In the genomic region with DNA sequence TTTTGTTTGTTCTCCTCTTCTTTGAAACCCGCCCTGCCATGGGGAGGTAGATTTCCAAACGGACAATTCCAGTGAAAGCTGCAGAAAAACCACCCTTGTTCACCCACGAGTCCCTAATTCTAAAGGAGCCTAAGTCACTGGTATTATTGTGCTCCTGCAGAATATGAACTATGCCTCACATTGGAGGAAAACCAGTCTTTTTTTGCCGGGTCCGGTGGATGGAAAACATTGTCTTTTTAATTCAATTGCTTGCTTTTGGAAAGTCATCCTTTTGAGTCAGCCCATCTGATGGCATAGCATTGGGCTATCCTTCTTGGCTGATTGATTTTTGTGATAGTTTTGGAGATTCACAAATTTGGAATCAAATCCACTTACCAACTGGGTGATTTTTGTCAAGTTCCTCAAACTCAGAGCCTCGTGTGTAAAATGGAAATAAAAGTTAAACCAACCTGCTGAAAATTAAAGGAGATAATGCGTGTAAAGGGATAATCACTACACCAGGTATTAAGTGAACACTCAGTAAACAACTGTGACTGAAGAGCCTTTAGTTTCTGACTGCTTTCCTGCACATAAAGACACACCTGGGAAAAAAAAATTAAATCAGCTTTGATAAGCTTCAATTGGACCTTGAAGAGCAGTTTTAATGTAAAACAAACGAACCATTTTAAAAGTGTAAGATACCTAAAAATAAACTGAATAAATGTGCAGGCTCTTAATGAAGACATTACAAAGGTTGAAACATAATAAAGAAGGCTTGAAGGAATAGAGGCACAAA, we compare ENCODE assay signal across 8 cellular contexts. TPM values are rescaled to one million over a fixed set of nuclear protein-coding genes. Genes with fewer than 3 reads are reported as not detected.
A peak's percentile ranks its signal among the peaks of the same experiment; 100 is the strongest.
DNase-seq lines count a peak whose midpoint lies in the region; ATAC-seq and TF ChIP-seq lines count a peak whose summit lies in the region.

No MANE protein-coding gene starts in this region.

- BruUV-seq in PC-3 (replicated peaks; lab: Mats Ljungman, UMichigan) = TSS peak; percentile 94

- no peak overlapping the region for H3K27ac Mint-ChIP-seq in activated naive CD4-positive, alpha-beta T cell treated with anti-CD3 and anti-CD28 coated beads, Interleukin-2, amount 50 U/mL, for 72 hours

- DNase-seq in H7 = no peak
- DNase-seq in PC-3 = no peak
- no peak for DNase-seq in fibroblast of lung (ENCODE audit: low read depth in 2 of 2)
- no peak for DNase-seq in activated naive CD4-positive, alpha-beta T cell treated with anti-CD3 and anti-CD28 coated beads, Interleukin-2, amount 50 U/mL, for 72 hours (ENCODE audit: low spot score in 2 of 2)
- DNase-seq in GM13976 (ENCODE audit: low spot score) = no peak
- DNase-seq in hippocampal formation (lab: John Stamatoyannopoulos, UW) = no peak

- POLR2A ChIA-PET in PC-3 (lab: Charles Lee; ENCODE audit: unreplicated experiment) = no interaction called here

- H3K27ac ChIP-seq in PC-3 (ENCODE audit: low read length) = peak overlapping the region; percentile 25; the same call in 1 of the 2 replicates
- no peak overlapping the region for H3K27ac ChIP-seq in fibroblast of lung (ENCODE audit: insufficient read depth, low read length)

- in situ Hi-C loops in GM13976 (cut with MboI; ENCODE audit: low sequenced_read_pairs, unreplicated experiment) = no loop called here

- H3K9me3 ChIP-seq in PC-3 (ENCODE audit: low read length) (no peaks in the 10 kb centered on the region), fibroblast of lung (ENCODE audit: control insufficient read depth, insufficient read depth, low read depth, low read length) (no peaks in the 10 kb centered on the region), skeletal muscle satellite cell (replicated peaks; ENCODE audit: low read length) (no peaks in the 10 kb centered on the region)

- intact Hi-C loops in PC-3 (cut with micrococcal nuclease) = no loop called here

- H3K9me2 ChIP-seq in PC-3 (replicated peaks; ENCODE audit: low read length) = no peaks in the 10 kb centered on the region

- peak overlapping the region; percentile 66 for H2AFZ ChIP-seq in PC-3 (ENCODE audit: low read length)
- H2AFZ ChIP-seq in fibroblast of lung (ENCODE audit: low read length) = no peak overlapping the region

- peaks cover 39% of the 10 kb centered on the region for H3K4me1 ChIP-seq in PC-3 (ENCODE audit: insufficient read depth, low read length)
- H3K4me1 ChIP-seq in fibroblast of lung (ENCODE audit: control insufficient read depth, extremely low read depth, insufficient read depth, low read length) = no peaks in the 10 kb centered on the region
- peaks cover 11% of the 10 kb centered on the region for H3K4me1 ChIP-seq in skeletal muscle satellite cell (ENCODE audit: control insufficient read depth, insufficient read depth, low read length)

- H3K79me2 ChIP-seq in PC-3 (ENCODE audit: low read length) = peaks cover 26% of the 10 kb centered on the region
- H3K79me2 ChIP-seq in fibroblast of lung (ENCODE audit: control insufficient read depth, insufficient read depth, low read length) = no peaks in the 10 kb centered on the region

- TF ChIP-seq CTCF in PC-3 (conservative IDR thresholded peaks at IDR 0.05; ENCODE audit: low read depth, low read length) (no peak), fibroblast of lung (conservative IDR thresholded peaks at IDR 0.05 in 1 of 2, IDR thresholded peaks at IDR 0.05 in 1 of 2; ENCODE audit: low read depth in 1 of 2, low read length in 2 of 2) (no peak), GM13976 (IDR thresholded peaks at IDR 0.05; ENCODE audit: borderline replicate concordance, control extremely low read depth, extremely low read depth, insufficient read depth, missing control alignments) (no peak)

- no peaks in the 10 kb centered on the region for H3K27me3 ChIP-seq in H7 (ENCODE audit: control insufficient read depth, insufficient read depth, low read length)
- no peaks in the 10 kb centered on the region for H3K27me3 ChIP-seq in PC-3 (ENCODE audit: low read length)
- peaks cover 11% of the 10 kb centered on the region for H3K27me3 ChIP-seq in fibroblast of lung (ENCODE audit: control insufficient read depth, insufficient read depth, low read length)
- no peaks in the 10 kb centered on the region for H3K27me3 ChIP-seq in skeletal muscle satellite cell (ENCODE audit: control insufficient read depth, insufficient read depth, low read length)

- H3K36me3 Mint-ChIP-seq in activated naive CD4-positive, alpha-beta T cell treated with anti-CD3 and anti-CD28 coated beads, Interleukin-2, amount 50 U/mL, for 72 hours = peaks cover 5 to 7% of the 10 kb centered on the region in 2 donors

- H3F3A ChIP-seq in PC-3 (ENCODE audit: low read length, unreplicated experiment) = peaks cover 4% of the 10 kb centered on the region

- H3K9me3 Mint-ChIP-seq in activated naive CD4-positive, alpha-beta T cell treated with anti-CD3 and anti-CD28 coated beads, Interleukin-2, amount 50 U/mL, for 72 hours = no peaks in the 10 kb centered on the region

- H3K4me2 ChIP-seq in PC-3 (ENCODE audit: low read length) (peak overlapping the region; percentile 70), fibroblast of lung (ENCODE audit: extremely low read depth, insufficient read depth, low read length) (peak overlapping the region; percentile 82), skeletal muscle satellite cell (ENCODE audit: low read length) (peak overlapping the region; percentile 94)

- peak overlapping the region; percentile 86 for H3K4me3 ChIP-seq in H7 (ENCODE audit: insufficient read depth, low read depth, low read length)
- peak overlapping the region; percentile 75 for H3K4me3 ChIP-seq in PC-3 (ENCODE audit: low read length)
- H3K4me3 ChIP-seq in fibroblast of lung (replicated peaks in 1 of 4; ENCODE audit: control extremely low read depth in 1 of 4, insufficient read depth in 1 of 4, low read depth in 3 of 4, low read length in 4 of 4) = peak overlapping the region; percentile 39 to 62 (median 56)
- peak overlapping the region; percentile 85 for H3K4me3 ChIP-seq in skeletal muscle satellite cell (ENCODE audit: low read length)

- CTCF ChIA-PET in PC-3 (lab: Charles Lee) = interaction anchor here (1.1 kb wide), 1 partner anchor 32 kb away, joined by 16 read pairs; no protein-coding TSS in a partner anchor

- ATAC-seq in PC-3 = no peak
- ATAC-seq in HG03432 (IDR thresholded peaks at IDR 0.05; ENCODE audit: unreplicated experiment) = no peak
- no peak for ATAC-seq in activated naive CD4-positive, alpha-beta T cell treated with anti-CD3 and anti-CD28 coated beads, Interleukin-2, amount 50 U/mL, for 72 hours

- H3K9ac ChIP-seq in PC-3 (ENCODE audit: low read length) = peak overlapping the region; percentile 56
- no peak overlapping the region for H3K9ac ChIP-seq in fibroblast of lung (ENCODE audit: insufficient read depth, low read length)
- H3K9ac ChIP-seq in skeletal muscle satellite cell (ENCODE audit: low read depth, low read length) = no peak overlapping the region

- H4K20me1 ChIP-seq in PC-3 (ENCODE audit: low read length) (no peaks in the 10 kb centered on the region), fibroblast of lung (ENCODE audit: control insufficient read depth, extremely low read depth, insufficient read depth, low read length) (no peaks in the 10 kb centered on the region)

- H3K36me3 ChIP-seq in H7 (replicated peaks; ENCODE audit: control insufficient read depth, insufficient read depth, low read length) (no peaks in the 10 kb centered on the region; the same call in 1 of the 2 replicates), PC-3 (ENCODE audit: low read depth, low read length) (no peaks in the 10 kb centered on the region), fibroblast of lung (ENCODE audit: control insufficient read depth, insufficient read depth, low read length) (no peaks in the 10 kb centered on the region), skeletal muscle satellite cell (ENCODE audit: insufficient read depth, low read length) (peaks cover 3% of the 10 kb centered on the region)

RNA-seq across cellular contexts. Expression of a gene that starts 0.8 kb away (rescaled TPM):
- total RNA-seq in H7 (2014; rRNA removed; shearing (Covaris generic)) = 17.8 and 20.9 TPM in 2 replicates
- 7.7 and 9.3 TPM in 2 replicates for total RNA-seq in PC-3 (2014; rRNA removed)
- total RNA-seq in fibroblast of lung = 0.26 TPM in 1 of 2 replicates, not detected in the other
- 0.68 and 0.73 TPM in 2 replicates for polyA plus RNA-seq in fibroblast of lung
- 0.63 and 1.2 TPM in 2 replicates for polyA plus RNA-seq in fibroblast of lung (2012)
- 0.33 and 4.7 TPM in 2 replicates for polyA minus RNA-seq in fibroblast of lung (ENCODE audit: low replicate concordance)
- total RNA-seq in skeletal muscle satellite cell (2012; rRNA removed) = 0.44 TPM in 1 of 2 replicates, not detected in the other
- under 1 TPM; 0.07 to 0.12 TPM for total RNA-seq in activated naive CD4-positive, alpha-beta T cell treated with anti-CD3 and anti-CD28 coated beads, Interleukin-2, amount 50 U/mL, for 72 hours

RNA-seq across cellular contexts. Expression of a gene that starts 57.3 kb away (rescaled TPM):
- 0.04 TPM in 1 of 2 replicates, not detected in the other for total RNA-seq in H7 (2014; rRNA removed; shearing (Covaris generic))
- 0.04 and 0.17 TPM in 2 replicates for total RNA-seq in PC-3 (2014; rRNA removed)
- 0.77 and 2.3 TPM in 2 replicates for total RNA-seq in fibroblast of lung
- 2.3 and 4.5 TPM in 2 replicates for polyA plus RNA-seq in fibroblast of lung
- polyA plus RNA-seq in fibroblast of lung (2012) = 2.7 and 6.0 TPM in 2 replicates
- polyA minus RNA-seq in fibroblast of lung (ENCODE audit: low replicate concordance) = 2.8 and 5.6 TPM in 2 replicates
- total RNA-seq in skeletal muscle satellite cell (2012; rRNA removed) = 0.44 TPM in 1 of 2 replicates, not detected in the other
- not detected for total RNA-seq in activated naive CD4-positive, alpha-beta T cell treated with anti-CD3 and anti-CD28 coated beads, Interleukin-2, amount 50 U/mL, for 72 hours
